29 cellular contexts compared by ENCODE assay signal in the genomic region with DNA sequence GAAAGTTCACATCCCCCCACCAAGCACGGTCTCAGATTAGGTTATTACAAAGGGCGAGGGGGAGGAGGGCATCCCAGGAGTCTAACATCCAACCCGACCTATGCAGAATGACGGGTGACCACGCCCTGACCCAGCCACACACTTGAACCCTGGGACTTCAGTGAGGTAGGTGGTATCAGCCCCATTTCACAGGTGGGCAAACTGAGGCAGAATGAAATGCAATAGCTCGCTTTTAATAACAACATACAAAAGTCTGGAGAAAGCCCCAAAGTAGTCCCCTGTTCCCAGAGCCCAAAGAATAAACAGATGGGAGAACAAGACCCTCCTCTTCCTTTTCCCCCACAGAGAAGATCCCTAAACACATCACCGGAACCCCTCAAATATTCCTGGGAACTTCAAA.
"Had no signal": no experiment of that assay in that cellular context is flagged by ENCODE, and none has a peak within 500 bp of the region (broad histone marks: within the 10 kb centered on the region; RNA-seq: fewer than 3 reads in every experiment).

No MANE protein-coding gene starts in this region.

- ATAC-seq: naive thymus-derived CD8-positive, alpha-beta T cell; natural killer cell treated with Interleukin-12 subunit alpha and Interleukin-12 subunit beta and Interleukin-15 and Interleukin-18, amount 100 ng/mL, for 72 hours; psoas muscle; right cardiac atrium; sciatic nerve; stimulated activated effector memory CD8-positive, alpha-beta T cell treated with anti-CD3 and anti-CD28 coated beads, Interleukin-12 subunit alpha, Interleukin-12 subunit beta, amount 100 ng/mL, for 72 hours; stimulated activated naive B cell treated with anti-CD40 and anti-IgM and Interleukin-4, amounts not matched to agents 10 μg/mL and 1 μg/mL and 100 μg/mL, for 72 hours had no signal

- H3K27ac ChIP-seq: neutrophil, ovary, parathyroid adenoma, psoas muscle, skin epidermis, stomach, thoracic aorta, thyroid gland, tibial nerve, upper lobe of left lung, vagina had no signal

- H3K27ac Mint-ChIP-seq: natural killer cell treated with Interleukin-12 subunit alpha and Interleukin-12 subunit beta and Interleukin-15 and Interleukin-18, amount 100 ng/mL, for 72 hours; nephron progenitor cell; progenitor cell of endocrine pancreas; stimulated activated effector memory CD8-positive, alpha-beta T cell treated with anti-CD3 and anti-CD28 coated beads, Interleukin-12 subunit alpha, Interleukin-12 subunit beta, amount 100 ng/mL, for 72 hours; stimulated activated naive B cell treated with anti-CD40 and anti-IgM and Interleukin-4, amounts not matched to agents 10 μg/mL and 1 μg/mL and 100 μg/mL, for 72 hours; stimulated activated naive CD8-positive, alpha-beta T cell treated with anti-CD3 and anti-CD28 coated beads, Interleukin-15, Interleukin-2, amounts not matched to agents 100 ng/mL and 50 ng/mL, for 24 hours had no signal

- H3K36me3 Mint-ChIP-seq: natural killer cell treated with Interleukin-12 subunit alpha and Interleukin-12 subunit beta and Interleukin-15 and Interleukin-18, amount 100 ng/mL, for 72 hours had no signal

- H3K36me3 ChIP-seq: ovary had no signal

- H3K9me3 ChIP-seq: neutrophil, ovary, psoas muscle, stomach, thoracic aorta, thyroid gland, tibial nerve, upper lobe of left lung, vagina had no signal

- H3K4me3 Mint-ChIP-seq: naive thymus-derived CD8-positive, alpha-beta T cell; natural killer cell treated with Interleukin-12 subunit alpha and Interleukin-12 subunit beta and Interleukin-15 and Interleukin-18, amount 100 ng/mL, for 72 hours; nephron progenitor cell; neural crest cell; stimulated activated effector memory CD8-positive, alpha-beta T cell treated with anti-CD3 and anti-CD28 coated beads, Interleukin-12 subunit alpha, Interleukin-12 subunit beta, amount 100 ng/mL, for 72 hours; stimulated activated naive B cell treated with anti-CD40 and anti-IgM and Interleukin-4, amounts not matched to agents 10 μg/mL and 1 μg/mL and 100 μg/mL, for 72 hours; stimulated activated naive CD8-positive, alpha-beta T cell treated with anti-CD3 and anti-CD28 coated beads, Interleukin-15, Interleukin-2, amounts not matched to agents 100 ng/mL and 50 ng/mL, for 24 hours had no signal

- H3K79me2 ChIP-seq: parathyroid adenoma had no signal

- H3K4me3 ChIP-seq: ovary, psoas muscle, skin epidermis, smooth muscle cell, stomach, thoracic aorta, thyroid gland, tibial nerve, upper lobe of left lung, vagina had no signal

- DNase-seq: naive thymus-derived CD8-positive, alpha-beta T cell; nephron progenitor cell; nucleus accumbens; right cardiac atrium; stimulated activated CD4-positive, alpha-beta T cell treated with anti-CD3 and anti-CD28 coated beads, Interleukin-15, amount 100 ng/mL, for 24 hours; stimulated activated CD4-positive, alpha-beta T cell treated with anti-CD3 and anti-CD28 coated beads, Interleukin-2, amount 100 ng/mL, for 24 hours; stimulated activated CD4-positive, alpha-beta T cell treated with anti-CD3 and anti-CD28 coated beads, Interleukin-2, amount 100 ng/mL, for 48 hours; stimulated activated CD4-positive, alpha-beta T cell treated with anti-CD3 and anti-CD28 coated beads, Interleukin-4, amount 100 ng/mL, for 24 hours; stimulated activated naive B cell treated with anti-CD40 and anti-IgM and Interleukin-4, amounts not matched to agents 10 μg/mL and 1 μg/mL and 100 μg/mL, for 72 hours; stimulated activated naive CD4-positive, alpha-beta T cell treated with Interleukin-2 at 50 U/mL for 16 hours; stomach; thyroid gland; trophoblast cell; upper lobe of left lung had no signal

- H3K9ac ChIP-seq: parathyroid adenoma had no signal

- H3K27me3 Mint-ChIP-seq: naive thymus-derived CD8-positive, alpha-beta T cell; natural killer cell treated with Interleukin-12 subunit alpha and Interleukin-12 subunit beta and Interleukin-15 and Interleukin-18, amount 100 ng/mL, for 72 hours; progenitor cell of endocrine pancreas; stimulated activated naive B cell treated with anti-CD40 and anti-IgM and Interleukin-4, amounts not matched to agents 10 μg/mL and 1 μg/mL and 100 μg/mL, for 72 hours; stimulated activated naive CD8-positive, alpha-beta T cell treated with anti-CD3 and anti-CD28 coated beads, Interleukin-15, Interleukin-2, amounts not matched to agents 100 ng/mL and 50 ng/mL, for 24 hours had no signal

- H2AFZ ChIP-seq: parathyroid adenoma had no signal

- H3K4me1 Mint-ChIP-seq: naive thymus-derived CD8-positive, alpha-beta T cell; stimulated activated effector memory CD8-positive, alpha-beta T cell treated with anti-CD3 and anti-CD28 coated beads, Interleukin-12 subunit alpha, Interleukin-12 subunit beta, amount 100 ng/mL, for 72 hours had no signal

- H3K9me3 Mint-ChIP-seq: naive thymus-derived CD8-positive, alpha-beta T cell; natural killer cell treated with Interleukin-12 subunit alpha and Interleukin-12 subunit beta and Interleukin-15 and Interleukin-18, amount 100 ng/mL, for 72 hours; nephron progenitor cell; neural crest cell; stimulated activated effector memory CD8-positive, alpha-beta T cell treated with anti-CD3 and anti-CD28 coated beads, Interleukin-12 subunit alpha, Interleukin-12 subunit beta, amount 100 ng/mL, for 72 hours; stimulated activated naive B cell treated with anti-CD40 and anti-IgM and Interleukin-4, amounts not matched to agents 10 μg/mL and 1 μg/mL and 100 μg/mL, for 72 hours; stimulated activated naive CD8-positive, alpha-beta T cell treated with anti-CD3 and anti-CD28 coated beads, Interleukin-15, Interleukin-2, amounts not matched to agents 100 ng/mL and 50 ng/mL, for 24 hours had no signal

- H3K4me2 ChIP-seq: smooth muscle cell had no signal

- H3K4me1 ChIP-seq: parathyroid adenoma, psoas muscle, thyroid gland, upper lobe of left lung, vagina had no signal

- H3K27me3 ChIP-seq: neutrophil, ovary, stomach, thyroid gland, tibial nerve, upper lobe of left lung, vagina had no signal
